In the genomic region with DNA sequence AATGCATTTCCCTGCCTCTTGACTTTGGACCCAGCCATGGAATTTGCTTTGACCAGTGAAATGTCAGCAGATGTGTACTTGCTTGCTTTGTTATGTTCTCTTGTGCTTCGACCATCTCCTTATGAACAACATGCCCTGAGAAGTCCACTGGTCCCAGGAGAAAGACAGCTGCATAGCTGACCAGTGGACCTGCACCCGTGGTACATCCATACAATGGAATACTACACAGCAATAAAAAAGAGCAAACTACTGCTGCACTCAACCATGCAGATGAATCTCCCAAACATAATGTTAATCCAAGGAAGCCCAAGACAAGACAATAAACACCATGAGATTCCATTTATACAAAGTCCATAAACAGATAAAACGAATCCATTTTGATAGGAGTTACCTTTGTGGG, we compare ENCODE assay signal across 7 cellular contexts. TPM values are rescaled to one million over a fixed set of nuclear protein-coding genes. Genes with fewer than 3 reads are reported as not detected.
"Had no signal": no experiment of that assay in that cellular context is flagged by ENCODE, and none has a peak within 500 bp of the region (broad histone marks: within the 10 kb centered on the region; RNA-seq: fewer than 3 reads in every experiment).

No MANE protein-coding gene starts in this region.

- H3K4me1 ChIP-seq: HAP-1 had no signal

- H3K27ac Mint-ChIP-seq: GM23338 had no signal

- FAIRE-seq: HTR-8/SVneo, K562 had no signal

- H3K9me3 ChIP-seq: HAP-1 had no signal

- DNase-seq: H7, IMR-90 had no signal

- H3K4me3 Mint-ChIP-seq: GM23338 had no signal

- H3K36me3 ChIP-seq: HAP-1 had no signal

- H2AFZ ChIP-seq: GM23338 had no signal

- H3K4me2 ChIP-seq: GM23338 had no signal

- ATAC-seq: GM23338, HCT116, K562 had no signal

- H3K4me3 ChIP-seq: GM23338, HAP-1, K562 had no signal

RNA-seq across cellular contexts. Expression of gene MARCHF11, which starts 30.0 kb away (rescaled TPM):
- polyA plus RNA-seq: IMR-90, K562 had no signal
